Comparison of ENCODE assay signal across 8 cellular contexts in the genomic region with DNA sequence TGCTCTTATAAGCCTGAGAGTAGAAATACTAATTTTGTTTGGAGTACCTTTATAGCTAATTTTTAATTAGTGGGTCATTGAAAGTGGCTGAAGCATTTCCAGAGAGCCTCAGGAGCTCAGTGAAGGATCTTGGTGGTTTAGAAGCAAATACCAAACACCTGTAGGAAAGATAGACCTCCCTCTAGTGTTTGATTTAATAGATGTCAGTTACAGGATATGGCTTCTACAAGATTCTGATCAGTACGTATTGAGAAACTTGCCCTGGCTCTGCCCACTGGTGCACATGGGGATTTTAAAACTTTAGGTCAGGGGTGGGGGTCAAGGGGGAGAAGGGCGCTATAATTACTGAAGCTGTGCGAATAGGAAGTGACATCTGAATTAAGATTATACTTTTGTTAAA.
DNase-seq lines count a peak whose midpoint lies in the region; ATAC-seq and TF ChIP-seq lines count a peak whose summit lies in the region.

No MANE protein-coding gene starts in this region.

- no peak overlapping the region for H2BK120ac ChIP-seq in H9 (ENCODE audit: low read depth, low read length, poor library complexity, severe bottlenecking)

- H3K9me3 Mint-ChIP-seq in H9 = peaks cover 4 to 15% of the 10 kb centered on the region in 2 experiments; a peak in 4 of 5 replicates

- H3K27ac ChIP-seq in H9 (ENCODE audit: insufficient read length, low read depth, low read length) = no peak overlapping the region
- no peak overlapping the region for H3K27ac ChIP-seq in PC-3 (ENCODE audit: low read length)
- H3K27ac ChIP-seq in lower lobe of right lung = no peak overlapping the region
- no peak overlapping the region for H3K27ac ChIP-seq in testis
- H3K27ac ChIP-seq in coronary artery = no peak overlapping the region

- no CpG with 5 or more reads among the region's 3 CpGs for WGBS in H9 (ENCODE audit: extremely low coverage, insufficient read length, low lambda C conversion rate)
- WGBS in testis, 2 donors = 79% methylated on average over 3 of the region's 3 CpGs

- DNase-seq in GM13976 (ENCODE audit: low spot score) (peak; percentile 33), H9 (no peak), PC-3 (peak; percentile 58), lower lobe of right lung (no peak), testis (no peak), coronary artery (ENCODE audit: low spot score) (no peak), foreskin fibroblast (no peak)
- no peak for DNase-seq in stimulated activated CD4-positive, alpha-beta T cell treated with anti-CD3 and anti-CD28 coated beads, Interleukin-2, amount 100 ng/mL, for 24 hours

- no peak overlapping the region for H4K5ac ChIP-seq in H9 (ENCODE audit: insufficient read length, low read depth, low read length)

- no peak overlapping the region for H3K14ac ChIP-seq in H9 (ENCODE audit: insufficient read depth, low read length)

- H2AFZ ChIP-seq in H9 (ENCODE audit: low read length) (no peak overlapping the region), PC-3 (ENCODE audit: low read length) (no peak overlapping the region)

- no peaks in the 10 kb centered on the region for H3K9me2 ChIP-seq in PC-3 (replicated peaks; ENCODE audit: low read length)

- H3K9me3 ChIP-seq in H9 (ENCODE audit: control insufficient read depth, low read depth, low read length) (no peaks in the 10 kb centered on the region), PC-3 (ENCODE audit: low read length) (no peaks in the 10 kb centered on the region), lower lobe of right lung (no peaks in the 10 kb centered on the region), testis (no peaks in the 10 kb centered on the region)

- H3F3A ChIP-seq in PC-3 (ENCODE audit: low read length, unreplicated experiment) = no peaks in the 10 kb centered on the region

- H3K27ac Mint-ChIP-seq in H9 = no peak overlapping the region

- no peak overlapping the region for H4K91ac ChIP-seq in H9 (ENCODE audit: insufficient read length, low read depth, low read length)

- no peak overlapping the region for H3T11ph ChIP-seq in H9 (ENCODE audit: low read length)

- no peak overlapping the region for H2BK12ac ChIP-seq in H9 (ENCODE audit: insufficient read length, low read depth, low read length)

- intact Hi-C loops in PC-3 (cut with micrococcal nuclease) (loop anchor here (1.0 to 5.0 kb wide), 3 partner anchors 75 to 277 kb away; a partner anchor contains a TSS), lower lobe of right lung (cut with DNase I) (no loop called here), testis (cut with DNase I; ENCODE audit: low total_unique reads) (no loop called here)

- no peak overlapping the region for H3K56ac ChIP-seq in H9 (ENCODE audit: insufficient read length, low read depth, low read length)

- H2BK20ac ChIP-seq in H9 (ENCODE audit: low read depth, low read length, poor library complexity, severe bottlenecking) = no peak overlapping the region

- no peak overlapping the region for H3K4me2 ChIP-seq in H9 (ENCODE audit: insufficient read depth, insufficient read length, low read length)
- no peak overlapping the region for H3K4me2 ChIP-seq in PC-3 (ENCODE audit: low read length)

- no peak overlapping the region for H2AK5ac ChIP-seq in H9 (ENCODE audit: insufficient read length, low read length)

- TF ChIP-seq CTCF in GM13976 (IDR thresholded peaks at IDR 0.05; ENCODE audit: borderline replicate concordance, control extremely low read depth, extremely low read depth, insufficient read depth, missing control alignments) (peak; percentile 5), H9 (conservative IDR thresholded peaks at IDR 0.05) (peak; percentile 56), PC-3 (conservative IDR thresholded peaks at IDR 0.05; ENCODE audit: low read depth, low read length) (peak; percentile 60), lower lobe of right lung (IDR thresholded peaks at IDR 0.05) (peak; percentile 19), testis (IDR thresholded peaks at IDR 0.05) (no peak), coronary artery (IDR thresholded peaks at IDR 0.05) (no peak), foreskin fibroblast (IDR thresholded peaks at IDR 0.05; ENCODE audit: low read depth, low read length) (no peak)

- H3K4me3 Mint-ChIP-seq in H9 = no peak overlapping the region

- no peak overlapping the region for H2BK15ac ChIP-seq in H9 (ENCODE audit: low read depth, low read length)

- H4K20me1 ChIP-seq in H9 (ENCODE audit: control insufficient read depth, insufficient read depth, insufficient read length) = no peaks in the 10 kb centered on the region
- H4K20me1 ChIP-seq in PC-3 (ENCODE audit: low read length) = no peaks in the 10 kb centered on the region

- ATAC-seq in PC-3 (peak; percentile 87), lower lobe of right lung (peak; percentile 62 to 86)

- peaks cover 31 to 39% (median 32%) of the 10 kb centered on the region in 3 experiments for H3K36me3 Mint-ChIP-seq in H9 (ENCODE audit: insufficient read depth in 1 of 3, low read depth in 3 of 3)

- POLR2A ChIA-PET in PC-3 (lab: Charles Lee; ENCODE audit: unreplicated experiment) = interaction anchor here (0.6 kb wide), 1 partner anchor 399 kb away, joined by 6 read pairs; no protein-coding TSS in a partner anchor

- H3K36me3 ChIP-seq in PC-3 (ENCODE audit: low read depth, low read length) (no peaks in the 10 kb centered on the region), lower lobe of right lung (no peaks in the 10 kb centered on the region), testis (ENCODE audit: low read depth, missing control alignments) (no peaks in the 10 kb centered on the region)

- no peak overlapping the region for H3K4ac ChIP-seq in H9 (ENCODE audit: low read depth, low read length)

- in situ Hi-C loops in GM13976 (cut with MboI; ENCODE audit: low sequenced_read_pairs, unreplicated experiment) = no loop called here

- BruUV-seq in PC-3 (replicated peaks; lab: Mats Ljungman, UMichigan) = no TSS peak

- no peak overlapping the region for H2BK5ac ChIP-seq in H9 (ENCODE audit: insufficient read length, low read length)

- H3K4me1 ChIP-seq in H9 (ENCODE audit: insufficient read depth, low read length) = no peaks in the 10 kb centered on the region; the same call in 1 of the 2 replicates
- no peaks in the 10 kb centered on the region for H3K4me1 ChIP-seq in PC-3 (ENCODE audit: insufficient read depth, low read length)
- H3K4me1 ChIP-seq in lower lobe of right lung = no peaks in the 10 kb centered on the region
- no peaks in the 10 kb centered on the region for H3K4me1 ChIP-seq in testis

- no peaks in the 10 kb centered on the region for H3K27me3 ChIP-seq in H9 (ENCODE audit: insufficient read depth, low read length)
- H3K27me3 ChIP-seq in PC-3 (ENCODE audit: low read length) = no peaks in the 10 kb centered on the region
- no peaks in the 10 kb centered on the region for H3K27me3 ChIP-seq in lower lobe of right lung (ENCODE audit: low read depth)
- H3K27me3 ChIP-seq in testis = no peaks in the 10 kb centered on the region

- peaks cover 3% of the 10 kb centered on the region for H3K79me1 ChIP-seq in H9 (ENCODE audit: insufficient read depth, low read depth, low read length, poor library complexity, severe bottlenecking)

- no peak for TF ChIP-seq POLR2A in testis (IDR thresholded peaks at IDR 0.05)

- no peak overlapping the region for H3K4me3 ChIP-seq in PC-3 (ENCODE audit: low read length)
- no peak overlapping the region for H3K4me3 ChIP-seq in lower lobe of right lung
- no peak overlapping the region for H3K4me3 ChIP-seq in testis
- no peak overlapping the region for H3K4me3 ChIP-seq in coronary artery
- no peak overlapping the region for H3K4me3 ChIP-seq in foreskin fibroblast (ENCODE audit: low read depth in 1 of 2, low read length in 2 of 2)

- no peak overlapping the region for H3K23ac ChIP-seq in H9 (ENCODE audit: insufficient read length, low read depth, low read length)

- CTCF ChIA-PET in PC-3 (lab: Charles Lee) = interaction anchor here (0.6 to 1.2 kb wide), 7 partner anchors 11 to 197 kb away, joined by 3 to 22 read pairs (median 3); a partner anchor contains a TSS

- H3K4me1 Mint-ChIP-seq in H9 = peaks cover 21 to 24% of the 10 kb centered on the region in 2 experiments

- peaks cover 2% of the 10 kb centered on the region; the same call in 1 of the 2 replicates for H3K79me2 ChIP-seq in H9 (ENCODE audit: insufficient read depth, low read length)
- H3K79me2 ChIP-seq in PC-3 (ENCODE audit: low read length) = no peaks in the 10 kb centered on the region

- H3K9ac ChIP-seq in H9 (ENCODE audit: extremely low read depth, insufficient read length, low read length) (no peak overlapping the region), PC-3 (ENCODE audit: low read length) (no peak overlapping the region)

- no peak overlapping the region for H3K18ac ChIP-seq in H9 (ENCODE audit: insufficient read length, low read depth, low read length)

- no peak overlapping the region for H4K8ac ChIP-seq in H9 (replicated peaks; ENCODE audit: insufficient read length, low read depth, low read length)

- no peaks in the 10 kb centered on the region for H3K23me2 ChIP-seq in H9 (ENCODE audit: insufficient read length, low read depth, low read length, poor library complexity, severe bottlenecking)

- no peaks in the 10 kb centered on the region for H3K27me3 Mint-ChIP-seq in H9 (ENCODE audit: low read depth)

Comparison
In these comparisons a context has a peak if more than half of its experiments do, and no peak if none do; other contexts are left out.
1. DNase-seq: peak in GM13976 (single experiment) and PC-3 (single experiment); none in H9 (single experiment), lower lobe of right lung (single experiment), testis (single experiment), coronary artery (single experiment), stimulated activated CD4-positive, alpha-beta T cell treated with anti-CD3 and anti-CD28 coated beads, Interleukin-2, amount 100 ng/mL, for 24 hours (0 of 2) and foreskin fibroblast (0 of 2).
2. CTCF ChIP-seq: peak in GM13976 (single experiment), H9 (single experiment), PC-3 (single experiment) and lower lobe of right lung (single experiment); none in testis (0 of 3), coronary artery (single experiment) and foreskin fibroblast (single experiment).